17 cellular contexts compared by ENCODE assay signal in the genomic region with DNA sequence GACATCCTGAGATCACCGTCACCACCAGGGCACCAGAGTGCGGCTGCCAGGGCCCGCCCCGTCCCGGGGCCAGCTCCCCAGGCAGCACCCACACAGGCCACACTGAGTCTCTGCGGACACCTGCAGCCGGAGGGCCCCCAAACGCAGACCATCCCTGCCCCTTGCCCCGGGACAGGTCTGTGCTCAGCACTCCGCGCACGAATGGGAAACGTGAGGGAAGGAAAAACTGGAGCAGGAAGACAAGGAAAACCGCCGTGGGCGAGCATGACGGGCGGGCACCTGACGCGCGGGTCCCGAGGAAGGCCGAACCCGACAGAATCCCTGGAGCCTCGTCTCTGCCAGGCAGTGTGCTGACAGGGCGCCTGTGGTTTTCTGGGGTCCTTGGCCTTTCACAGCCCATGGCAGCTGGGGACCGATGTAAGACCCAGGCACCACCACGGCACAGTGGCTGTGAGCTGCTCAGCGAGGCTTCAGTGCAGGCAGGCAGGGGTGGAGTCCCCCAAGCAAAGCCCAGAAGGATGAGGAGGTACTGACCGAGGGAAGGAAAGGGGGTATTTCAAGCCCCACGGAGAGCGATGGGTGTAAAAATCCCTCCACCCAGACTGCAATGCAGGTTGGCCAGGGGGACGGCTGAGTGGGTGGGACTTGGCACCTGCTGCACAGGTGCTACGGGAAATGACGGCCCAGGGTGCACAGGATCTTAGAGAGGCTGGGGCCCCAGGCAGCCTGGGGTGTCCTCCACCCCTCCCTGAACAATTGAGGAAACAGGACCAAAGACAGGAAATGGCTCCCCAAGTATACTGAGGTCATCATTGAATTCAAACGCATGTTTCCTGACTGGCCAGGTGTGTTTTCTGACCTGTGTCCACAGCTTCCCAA. TPM values are rescaled to one million over a fixed set of nuclear protein-coding genes. Genes with fewer than 3 reads are reported as not detected.
DNase-seq lines count a peak whose midpoint lies in the region; ATAC-seq, FAIRE-seq and TF ChIP-seq lines count a peak whose summit lies in the region.
"Had no signal": no experiment of that assay in that cellular context is flagged by ENCODE, and none has a peak within 500 bp of the region (broad histone marks: within the 10 kb centered on the region; RNA-seq: fewer than 3 reads in every experiment).

No MANE protein-coding gene starts in this region.

- TF ChIP-seq CTCF in C4-2B (conservative IDR thresholded peaks at IDR 0.05) (no peak), PC-9 (conservative IDR thresholded peaks at IDR 0.05) (no peak), foreskin keratinocyte (conservative IDR thresholded peaks at IDR 0.05) (no peak), progenitor cell of endocrine pancreas (IDR thresholded peaks at IDR 0.05; ENCODE audit: unreplicated experiment) (no peak), OCI-LY7 (conservative IDR thresholded peaks at IDR 0.05; ENCODE audit: low read length) (no peak), kidney (IDR thresholded peaks at IDR 0.05; ENCODE audit: borderline replicate concordance, extremely low read depth, insufficient read depth) (no peak)

- H3F3A ChIP-seq in PC-9 (ENCODE audit: insufficient read depth, low read depth) = peaks cover 18% of the 10 kb centered on the region

- no peak for FAIRE-seq in kidney (lab: Jason Lieb, UNC)

- peaks cover 12% of the 10 kb centered on the region for H3K36me3 Mint-ChIP-seq in progenitor cell of endocrine pancreas (ENCODE audit: insufficient read depth)

- peaks cover 20% of the 10 kb centered on the region for H3K4me1 Mint-ChIP-seq in progenitor cell of endocrine pancreas (ENCODE audit: low read depth)
- H3K4me1 Mint-ChIP-seq: activated CD4-positive, alpha-beta T cell treated with anti-CD3 and anti-CD28 coated beads for 36 hours had no signal

- CTCF ChIA-PET in PC-9 (lab: Charles Lee) (no interaction called here), OCI-LY7 (lab: Charles Lee; ENCODE audit: unreplicated experiment) (no interaction called here)

- ATAC-seq in foreskin keratinocyte (peak; percentile 41), GM18505 (IDR thresholded peaks at IDR 0.05; ENCODE audit: unreplicated experiment) (no peak)
- ATAC-seq: activated CD4-positive, alpha-beta T cell treated with anti-CD3 and anti-CD28 coated beads for 36 hours had no signal

- POLR2A ChIA-PET in PC-9 (lab: Charles Lee; ENCODE audit: unreplicated experiment) = no interaction called here
- POLR2A ChIA-PET in OCI-LY7 (lab: Charles Lee) = no interaction called here

- intact Hi-C loops in PC-9 (cut with micrococcal nuclease; ENCODE audit: unreplicated experiment) = loop anchor here (5.0 kb wide), 1 partner anchor 58 kb away; no protein-coding TSS in a partner anchor
- intact Hi-C loops in OCI-LY7 (cut with micrococcal nuclease; ENCODE audit: unreplicated experiment) = no loop called here
- intact Hi-C loops in kidney (cut with DNase I) = no loop called here

- H3K27ac Mint-ChIP-seq in progenitor cell of endocrine pancreas = peak overlapping the region; percentile 74
- H3K27ac Mint-ChIP-seq: activated CD4-positive, alpha-beta T cell treated with anti-CD3 and anti-CD28 coated beads for 36 hours had no signal

- H3K4me1 ChIP-seq in PC-9 (replicated peaks; ENCODE audit: insufficient read depth) (peaks cover 42% of the 10 kb centered on the region), foreskin keratinocyte (no peaks in the 10 kb centered on the region), OCI-LY7 (ENCODE audit: insufficient read depth, low read length, poor library complexity, severe bottlenecking) (no peaks in the 10 kb centered on the region), kidney (ENCODE audit: control insufficient read depth in 1 of 2, insufficient read depth in 1 of 2, low read depth in 1 of 2, low read length in 2 of 2) (no peaks in the 10 kb centered on the region)

- H3K9me2 ChIP-seq in PC-9 (ENCODE audit: insufficient read depth) = no peaks in the 10 kb centered on the region
- H3K9me2 ChIP-seq in OCI-LY7 (ENCODE audit: insufficient read depth, low read length) = no peaks in the 10 kb centered on the region

- H3K79me2 ChIP-seq in PC-9 (ENCODE audit: low read depth) (peaks cover 5% of the 10 kb centered on the region; the same call in 1 of the 2 replicates), OCI-LY7 (ENCODE audit: insufficient read depth, low read depth, low read length) (no peaks in the 10 kb centered on the region)

- BruUV-seq in PC-9 (replicated peaks; lab: Mats Ljungman, UMichigan) = no TSS peak
- no TSS peak for BruUV-seq in OCI-LY7 (replicated peaks; lab: Mats Ljungman, UMichigan)

- no peak overlapping the region for H2AFZ ChIP-seq in PC-9
- H2AFZ ChIP-seq in OCI-LY7 (ENCODE audit: low read length) = no peak overlapping the region

- H3K27me3 ChIP-seq in PC-9 (ENCODE audit: insufficient read depth, low read depth) = peaks cover 18% of the 10 kb centered on the region; the same call in 1 of the 2 replicates
- no peaks in the 10 kb centered on the region for H3K27me3 ChIP-seq in foreskin keratinocyte
- H3K27me3 ChIP-seq: tibial nerve had no signal

- peak overlapping the region; percentile 41 for H3K4me2 ChIP-seq in PC-9
- no peak overlapping the region for H3K4me2 ChIP-seq in OCI-LY7 (ENCODE audit: low read length)

- no peak overlapping the region for H3K4me3 ChIP-seq in PC-9
- H3K4me3 ChIP-seq in OCI-LY7 (ENCODE audit: low read depth, low read length, poor library complexity, severe bottlenecking) = no peak overlapping the region
- H3K4me3 ChIP-seq in kidney (ENCODE audit: low read length in 2 of 2) = no peak overlapping the region
- H3K4me3 ChIP-seq: tibial nerve had no signal

- no peak overlapping the region for H3K4me3 Mint-ChIP-seq in progenitor cell of endocrine pancreas (ENCODE audit: low read depth)
- H3K4me3 Mint-ChIP-seq: activated CD4-positive, alpha-beta T cell treated with anti-CD3 and anti-CD28 coated beads for 36 hours had no signal

- H3K9me3 ChIP-seq in PC-9 (ENCODE audit: insufficient read depth, low read depth) = no peaks in the 10 kb centered on the region
- no peaks in the 10 kb centered on the region for H3K9me3 ChIP-seq in OCI-LY7 (ENCODE audit: low read length)
- H3K9me3 ChIP-seq in kidney (ENCODE audit: control insufficient read depth in 1 of 2, low read length in 2 of 2) = no peaks in the 10 kb centered on the region
- H3K9me3 ChIP-seq: Caco-2, tibial nerve had no signal

- DNase-seq in PC-9 = no peak
- DNase-seq in foreskin keratinocyte = no peak
- no peak for DNase-seq in progenitor cell of endocrine pancreas (ENCODE audit: low spot score, unreplicated experiment)
- DNase-seq in OCI-LY7 (ENCODE audit: low spot score) = no peak
- DNase-seq in kidney = no peak
- no peak for DNase-seq in GDM1 (lab: John Stamatoyannopoulos, UW)
- DNase-seq: activated CD4-positive, alpha-beta T cell treated with anti-CD3 and anti-CD28 coated beads for 36 hours; activated gamma-delta T cell treated with Interleukin-2 at 50 U/mL for 16 hours; amygdala; midbrain; NCI-H1105 treated with DMSO at 0.1 percent for 48 hours; NCI-H524; stimulated activated naive CD4-positive, alpha-beta T cell had no signal

- H3K36me3 ChIP-seq in PC-9 (ENCODE audit: low read depth) (no peaks in the 10 kb centered on the region), OCI-LY7 (ENCODE audit: insufficient read depth, low read length) (no peaks in the 10 kb centered on the region), kidney (ENCODE audit: control insufficient read depth in 1 of 2, insufficient read depth in 2 of 2, low read length in 2 of 2) (no peaks in the 10 kb centered on the region)

- no peaks in the 10 kb centered on the region for H3K9me3 Mint-ChIP-seq in progenitor cell of endocrine pancreas (ENCODE audit: low read depth)

- H3K9ac ChIP-seq in kidney (ENCODE audit: low read length in 2 of 2) = no peak overlapping the region

- no peaks in the 10 kb centered on the region for H3K27me3 Mint-ChIP-seq in progenitor cell of endocrine pancreas
- H3K27me3 Mint-ChIP-seq: activated CD4-positive, alpha-beta T cell treated with anti-CD3 and anti-CD28 coated beads for 36 hours had no signal

- H4K20me1 ChIP-seq in PC-9 (ENCODE audit: insufficient read depth) (no peaks in the 10 kb centered on the region), OCI-LY7 (ENCODE audit: insufficient read depth, low read length) (no peaks in the 10 kb centered on the region)

- peak overlapping the region; percentile 93 for H3K27ac ChIP-seq in C4-2B
- H3K27ac ChIP-seq in PC-9 = peak overlapping the region; percentile 70
- no peak overlapping the region for H3K27ac ChIP-seq in foreskin keratinocyte
- H3K27ac ChIP-seq in OCI-LY7 (ENCODE audit: low read depth, low read length, poor library complexity, severe bottlenecking) = no peak overlapping the region
- no peak overlapping the region for H3K27ac ChIP-seq in kidney (ENCODE audit: low read depth in 2 of 2, low read length in 2 of 2)
- H3K27ac ChIP-seq: tibial nerve had no signal

- no peak for TF ChIP-seq POLR2A in GM18505 (IDR thresholded peaks at IDR 0.05; ENCODE audit: borderline replicate concordance, extremely low read depth, insufficient read depth, insufficient read length)

RNA-seq across cellular contexts. Expression of a gene that starts 59.0 kb away (rescaled TPM):
- total RNA-seq in PC-9 (2021) (91.1 and 92.2 TPM in 2 replicates), foreskin keratinocyte (91.4 and 96.5 TPM in 2 replicates), progenitor cell of endocrine pancreas (242 and 256 TPM in 2 replicates), OCI-LY7 (2022) (not detected in 2 replicates), kidney (42.3 TPM)
- polyA plus RNA-seq in foreskin keratinocyte (26.9 and 28.0 TPM in 2 replicates), kidney (ENCODE audit: insufficient read depth, low read depth, low replicate concordance) (4.7 TPM)
- total RNA-seq in OCI-LY7 (2014; rRNA removed; shearing (Covaris generic)) = not detected in 2 replicates

Comparison
In these comparisons a context has a peak if more than half of its experiments do, and no peak if none do; other contexts are left out.
1. H3K27ac ChIP-seq: peak in C4-2B (single experiment) and PC-9 (single experiment); none in foreskin keratinocyte (single experiment), OCI-LY7 (single experiment) and kidney (0 of 2).
2. RNA of a gene that starts 59.0 kb away (total RNA-seq): 242 to 256 TPM in progenitor cell of endocrine pancreas, 91.4 to 96.5 TPM in foreskin keratinocyte, 91.1 to 92.2 TPM in PC-9 and 42.3 TPM in kidney (single experiment); not detected in OCI-LY7; every median in the first group is over 10 times any median in the second.